8 cellular contexts compared by ENCODE assay signal in genomic region chr1:32716312-32717126, GRCh38. TPM values are rescaled to one million over a fixed set of nuclear protein-coding genes. Genes with fewer than 3 reads are reported as not detected.
A peak's percentile ranks its signal among the peaks of the same experiment; 100 is the strongest.
DNase-seq lines count a peak whose midpoint lies in the region; ATAC-seq, FAIRE-seq and TF ChIP-seq lines count a peak whose summit lies in the region.

No MANE protein-coding gene starts in this region.

- DNase-seq in A549 (ENCODE audit: low read depth in 1 of 2, low spot score in 1 of 2): peak; percentile 65 to 68
- peak; percentile 81 for DNase-seq in GM20000 (ENCODE audit: low spot score)
- peak; percentile 82 for DNase-seq in NCI-H187 treated with DMSO at 0.1 percent for 48 hours (lab: John Stamatoyannopoulos, UW)
- DNase-seq in T-helper 2 cell treated with Interferon-gamma antibody and Interleukin-4, amounts not matched to agents 5 μg/mL and 100 μg/mL, for 36 hours (ENCODE audit: low spot score): peak; percentile 49
- peak; percentile 100 for DNase-seq in endodermal cell
- peak; percentile 74 for DNase-seq in nephron progenitor cell
- no peak for DNase-seq in epidermal melanocyte (ENCODE audit: insufficient read length, low spot score)

- 0 out of 3 replicates have a peak overlapping the region, but pooled peaks have one; percentile 17 for H3K4me3 ChIP-seq in A549
- H3K4me3 ChIP-seq in endodermal cell (ENCODE audit: low read length): no peak overlapping the region

- 38% methylated on average over 4 of the region's 9 CpGs for WGBS in A549 (ENCODE audit: missing lambda C conversion rate)
- WGBS in endodermal cell (ENCODE audit: insufficient coverage in 1 of 2, insufficient read length in 1 of 2), 2 experiments: 24 to 50% methylated on average over 2 to 9 of the region's 9 CpGs

- ATAC-seq in A549: peak; percentile 81 to 83
- ATAC-seq in HG02678 (IDR thresholded peaks at IDR 0.05; ENCODE audit: unreplicated experiment): no peak

- FAIRE-seq in A549 (lab: Jason Lieb, UNC): no peak

- no peak for TF ChIP-seq EP300 in A549 (IDR thresholded peaks at IDR 0.05)

- TF ChIP-seq CTCF in A549 (IDR thresholded peaks at IDR 0.05): no peak
- no peak for TF ChIP-seq CTCF in GM20000 (IDR thresholded peaks at IDR 0.05; ENCODE audit: extremely low read depth, missing control alignments)
- no peak for TF ChIP-seq CTCF in endodermal cell (conservative IDR thresholded peaks at IDR 0.05)
- TF ChIP-seq CTCF in nephron progenitor cell (IDR thresholded peaks at IDR 0.05): no peak

- no peaks in the 10 kb centered on the region for H3K36me3 ChIP-seq in endodermal cell (ENCODE audit: control insufficient read depth, insufficient read depth, low read length)

- H3K4me1 ChIP-seq in A549: peaks cover 30% of the 10 kb centered on the region
- H3K4me1 ChIP-seq in endodermal cell (ENCODE audit: control insufficient read depth, insufficient read depth, low read length): no peaks in the 10 kb centered on the region

- H3K9ac ChIP-seq in endodermal cell (ENCODE audit: extremely low read depth, low read length, poor library complexity, severe bottlenecking): no peak overlapping the region

- no peak for TF ChIP-seq RAD21 in A549 (conservative IDR thresholded peaks at IDR 0.05 in 1 of 2, IDR thresholded peaks at IDR 0.05 in 1 of 2)

- H3K27ac ChIP-seq in A549: peak overlapping the region; percentile 70 to 87
- H3K27ac ChIP-seq in endodermal cell (ENCODE audit: low read depth, low read length): no peak overlapping the region

- H3K27me3 ChIP-seq in endodermal cell (ENCODE audit: control insufficient read depth, insufficient read depth, low read length, poor library complexity, severe bottlenecking): no peaks in the 10 kb centered on the region

- H3K36me3 Mint-ChIP-seq in T-helper 2 cell treated with Interferon-gamma antibody and Interleukin-4, amounts not matched to agents 5 μg/mL and 100 μg/mL, for 36 hours (ENCODE audit: low read depth): no peaks in the 10 kb centered on the region
- no peaks in the 10 kb centered on the region for H3K36me3 Mint-ChIP-seq in endodermal cell (ENCODE audit: low read depth)
- no peaks in the 10 kb centered on the region for H3K36me3 Mint-ChIP-seq in nephron progenitor cell (ENCODE audit: low read depth)

- 0 out of 2 replicates have a peak, but pooled peaks have one; percentile 16 for TF ChIP-seq POLR2A in A549 (IDR thresholded peaks at IDR 0.05; ENCODE audit: low read length)

- H3K4me1 Mint-ChIP-seq in T-helper 2 cell treated with Interferon-gamma antibody and Interleukin-4, amounts not matched to agents 5 μg/mL and 100 μg/mL, for 36 hours (ENCODE audit: low read depth): peaks cover 8% of the 10 kb centered on the region
- H3K4me1 Mint-ChIP-seq in endodermal cell (peaks cover 18% of the 10 kb centered on the region), nephron progenitor cell (peaks cover 43% of the 10 kb centered on the region)

- POLR2A ChIA-PET in A549 (lab: Yijun Ruan, JAX): interaction anchor here (1.1 kb wide), 1 partner anchor 196 kb away, joined by 3 read pairs; no protein-coding TSS in a partner anchor

- H3K27ac Mint-ChIP-seq in T-helper 2 cell treated with Interferon-gamma antibody and Interleukin-4, amounts not matched to agents 5 μg/mL and 100 μg/mL, for 36 hours: no peak overlapping the region
- H3K27ac Mint-ChIP-seq in endodermal cell (peak overlapping the region; percentile 90), nephron progenitor cell (peak overlapping the region; percentile 51)

- peaks cover 6% of the 10 kb centered on the region for H3K27me3 Mint-ChIP-seq in T-helper 2 cell treated with Interferon-gamma antibody and Interleukin-4, amounts not matched to agents 5 μg/mL and 100 μg/mL, for 36 hours (ENCODE audit: low read depth)
- peaks cover 10% of the 10 kb centered on the region for H3K27me3 Mint-ChIP-seq in endodermal cell (ENCODE audit: insufficient read depth)
- no peaks in the 10 kb centered on the region for H3K27me3 Mint-ChIP-seq in nephron progenitor cell (ENCODE audit: low read depth, poor library complexity)

- H3K9me3 ChIP-seq in A549 (no peaks in the 10 kb centered on the region), endodermal cell (ENCODE audit: control insufficient read depth, low read length) (no peaks in the 10 kb centered on the region)

- H3K4me2 ChIP-seq in A549: peak overlapping the region; percentile 73

- no peak overlapping the region for H3K4me3 Mint-ChIP-seq in T-helper 2 cell treated with Interferon-gamma antibody and Interleukin-4, amounts not matched to agents 5 μg/mL and 100 μg/mL, for 36 hours
- H3K4me3 Mint-ChIP-seq in endodermal cell (peak overlapping the region; percentile 24), nephron progenitor cell (no peak overlapping the region)

- no peaks in the 10 kb centered on the region for H3K9me3 Mint-ChIP-seq in T-helper 2 cell treated with Interferon-gamma antibody and Interleukin-4, amounts not matched to agents 5 μg/mL and 100 μg/mL, for 36 hours
- H3K9me3 Mint-ChIP-seq in endodermal cell (no peaks in the 10 kb centered on the region), nephron progenitor cell (no peaks in the 10 kb centered on the region)

- CTCF ChIA-PET in A549 (lab: Yijun Ruan, JAX): interaction anchor here (1.0 to 3.5 kb wide), 5 partner anchors 10 to 57 kb away, joined by 3 to 25 read pairs (median 5); no protein-coding TSS in a partner anchor

TF ChIP-seq in A549, 52 proteins besides CTCF, POLR2A, EP300 and RAD21:
- TF ChIP-seq CEBPB (IDR thresholded peaks at IDR 0.05) (peak; percentile 19 to 66; a peak in 3 of 4 replicates), HOXB5 (CRISPR knock-in tag; IDR thresholded peaks at IDR 0.05) (no peak)

RNA-seq across cellular contexts. Expression of gene SYNC, which starts 13.9 kb away (rescaled TPM):
- polyA plus RNA-seq in A549 (2011; rRNA removed) (5.5 and 7.7 TPM in 2 replicates), A549 (2017; fragmentation: RNase III; extraction: RNeasy Plus Mini Kit Qiagen cat#74134 plus additional on column Dnase treatment) (10.0 to 12.0 TPM (median 11.6 TPM) in 3 replicates)
- 2.8 TPM in 2 replicates for polyA plus RNA-seq in A549 (2012; cell fraction: cytosol; rRNA removed)
- 1.5 and 4.2 TPM in 2 replicates for polyA plus RNA-seq in A549 (2012; cell fraction: nucleus; rRNA removed)
- polyA minus RNA-seq in A549 (2011; rRNA and poly(A)+ RNA removed): 4.1 and 5.0 TPM in 2 replicates
- under 1 TPM in 1 of 2 donors, not detected in 1; 0.18 TPM for total RNA-seq in endodermal cell
- 0.32 TPM for polyA plus RNA-seq in endodermal cell (2013, experiment 1 of 2)
- polyA plus RNA-seq in endodermal cell (2013, experiment 2 of 2): 0.37 TPM
